Comparison of ENCODE assay signal across 18 cellular contexts in genomic region chr2:237879991-237880560, GRCh38.
"Had no signal": no experiment of that assay in that cellular context is flagged by ENCODE, and none has a peak within 500 bp of the region (broad histone marks: within the 10 kb centered on the region; RNA-seq: fewer than 3 reads in every experiment).

No MANE protein-coding gene starts in this region.

- DNase-seq: activated CD4-positive, alpha-beta T cell treated with anti-CD3 and anti-CD28 coated beads, Interleukin-2, amount 50 U/mL, for 1 hour; activated CD8-positive, alpha-beta memory T cell treated with anti-CD3 and anti-CD28 coated beads for 24 hours; activated CD8-positive, alpha-beta memory T cell treated with anti-CD3 and anti-CD28 coated beads, Interleukin-2, amount 50 U/mL, for 48 hours; activated gamma-delta T cell; activated T-cell treated with anti-CD3 and anti-CD28 coated beads, Interleukin-2, amount 50 U/mL, for 48 hours; amniotic stem cell; erythroblast; heart right ventricle; immature natural killer cell; mesenchymal stem cell; naive thymus-derived CD4-positive, alpha-beta T cell; retina; SIG-M5; stimulated activated naive CD8-positive, alpha-beta T cell treated with anti-CD3 and anti-CD28 coated beads, Interleukin-15, Interleukin-2, amounts not matched to agents 100 U/mL and 50 U/mL, for 24 hours; upper lobe of left lung had no signal

- H3K36me3 ChIP-seq: upper lobe of left lung had no signal

- H3K4me3 ChIP-seq: body of pancreas, heart right ventricle, upper lobe of left lung had no signal

- H3K27ac ChIP-seq: body of pancreas, heart right ventricle, upper lobe of left lung had no signal

- H3K9me3 ChIP-seq: body of pancreas, upper lobe of left lung had no signal

- H3K27me3 ChIP-seq: body of pancreas, heart right ventricle, upper lobe of left lung had no signal

- ATAC-seq: activated CD4-positive, CD25-positive, alpha-beta regulatory T cell treated with anti-CD3 and anti-CD28 coated beads, Interleukin-2, amount 50 U/mL, for 24 hours; activated naive CD4-positive, alpha-beta T cell treated with anti-CD3 and anti-CD28 coated beads, Interleukin-2, amount 50 U/mL, for 72 hours; body of pancreas; heart right ventricle; naive thymus-derived CD4-positive, alpha-beta T cell; stimulated activated naive CD8-positive, alpha-beta T cell treated with anti-CD3 and anti-CD28 coated beads, Interleukin-15, Interleukin-2, amounts not matched to agents 100 U/mL and 50 U/mL, for 24 hours had no signal
